Comparison of ENCODE assay signal across 28 cellular contexts in the genomic region with DNA sequence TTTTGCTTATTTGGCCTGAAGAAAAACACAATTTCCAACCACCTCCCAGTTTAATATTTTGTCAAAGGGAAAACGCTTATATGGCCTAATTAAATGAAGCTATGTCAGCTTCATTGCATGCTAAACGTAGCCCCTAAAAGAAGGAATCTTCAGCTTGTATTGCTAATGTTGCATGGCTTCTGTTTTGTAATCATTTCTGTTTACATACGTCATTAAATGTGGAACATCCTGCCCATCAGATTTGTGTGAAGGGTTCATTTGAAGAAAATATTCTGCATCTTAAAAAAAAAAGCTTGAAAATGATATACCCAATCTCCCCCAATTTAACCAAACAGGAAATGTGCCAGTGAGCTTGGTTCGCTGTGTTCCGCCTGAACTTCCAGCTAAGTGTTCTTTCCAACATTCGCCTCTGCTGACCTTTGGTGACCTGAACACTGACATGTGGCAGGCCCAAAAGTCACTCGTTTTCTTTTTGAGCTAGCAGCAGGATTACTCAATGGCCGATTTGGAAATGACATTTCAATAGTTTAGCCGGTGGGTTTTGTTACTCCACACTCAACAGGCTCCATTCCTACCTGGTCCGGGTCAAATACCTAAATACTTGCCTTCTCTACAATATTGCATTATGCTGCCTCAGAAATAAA. TPM values are rescaled to one million over a fixed set of nuclear protein-coding genes. Genes with fewer than 3 reads are reported as not detected.
A peak's percentile ranks its signal among the peaks of the same experiment; 100 is the strongest.
DNase-seq lines count a peak whose midpoint lies in the region; ATAC-seq and TF ChIP-seq lines count a peak whose summit lies in the region.
"Had no signal": no experiment of that assay in that cellular context is flagged by ENCODE, and none has a peak within 500 bp of the region (broad histone marks: within the 10 kb centered on the region; RNA-seq: fewer than 3 reads in every experiment).

No MANE protein-coding gene starts in this region.

- no peak for ATAC-seq in activated CD4-positive, CD25-positive, alpha-beta regulatory T cell treated with anti-CD3 and anti-CD28 coated beads, Interleukin-2, amount 50 U/mL, for 24 hours
- ATAC-seq: activated CD8-positive, alpha-beta T cell treated with anti-CD3 and anti-CD28 coated beads, Interleukin-2, amount 10 ng/mL, durations not matched to agents 7 days and 5 days; mucosa of descending colon; sciatic nerve; stimulated activated naive CD8-positive, alpha-beta T cell treated with anti-CD3 and anti-CD28 coated beads, Interleukin-15, amount 100 ng/mL, for 72 hours had no signal

- peaks cover 0 to 10% of the 10 kb centered on the region in 2 donors for H3K4me1 ChIP-seq in right atrium auricular region
- H3K4me1 ChIP-seq in sigmoid colon, result no peaks in the 10 kb centered on the region

- H3K27me3 ChIP-seq in right atrium auricular region, result no peaks in the 10 kb centered on the region
- H3K27me3 ChIP-seq in sigmoid colon, result peaks cover 0 to 3% (median 0%) of the 10 kb centered on the region in 3 donors
- H3K27me3 ChIP-seq: BLaER1 treated with 17β-estradiol and CSF1 and Interleukin-3, amounts not matched to agents 10 nM and 100 nM; brain microvascular endothelial cell had no signal

- intact Hi-C loops in sigmoid colon (cut with DNase I), result no loop called here

- in situ Hi-C loops in ACHN (cut with HindIII; ENCODE audit: low pct_ligation_motif_present, low pct_unique_long_range_greater_than_20kb, low sequenced_read_pairs), result no loop called here

- DNase-seq in CD1c-positive myeloid dendritic cell (ENCODE audit: extremely low spot score) (peak; percentile 61), NB4 (ENCODE audit: low read depth) (peak; percentile 39), right atrium auricular region (ENCODE audit: low spot score) (no peak), sigmoid colon (no peak), ACHN (no peak), NCI-H748 treated with DMSO at 0.1 percent for 48 hours (lab: John Stamatoyannopoulos, UW) (no peak)
- DNase-seq in activated CD8-positive, alpha-beta memory T cell treated with anti-CD3 and anti-CD28 coated beads for 24 hours, result no peak
- DNase-seq: activated CD4-positive, alpha-beta T cell treated with anti-CD3 and anti-CD28 coated beads for 1 hour; activated CD8-positive, alpha-beta T cell treated with anti-CD3 and anti-CD28 coated beads, Interleukin-2, amount 10 ng/mL, durations not matched to agents 7 days and 5 days; activated gamma-delta T cell treated with Interleukin-2 at 50 U/mL for 16 hours; activated T-cell treated with anti-CD3 and anti-CD28 coated beads, Interleukin-2, amount 50 U/mL, for 24 hours; brain microvascular endothelial cell; effector CD4-positive, alpha-beta T cell; foreskin melanocyte; H9; hippocampal formation; immature natural killer cell; mucosa of descending colon; NCI-H1105 treated with DMSO at 0.1 percent for 48 hours; NCI-H2029 treated with DMSO at 0.1 percent for 48 hours; NCI-H226; NCI-H82; stimulated activated CD4-positive, alpha-beta T cell treated with anti-CD3 and anti-CD28 coated beads, Interleukin-15, amount 100 ng/mL, for 24 hours; stimulated activated naive CD8-positive, alpha-beta T cell treated with anti-CD3 and anti-CD28 coated beads, Interleukin-15, amount 100 ng/mL, for 72 hours; T-helper 1 cell had no signal

- no peaks in the 10 kb centered on the region for H3K9me3 ChIP-seq in right atrium auricular region
- no peaks in the 10 kb centered on the region for H3K9me3 ChIP-seq in sigmoid colon
- H3K9me3 ChIP-seq: BLaER1 treated with 17β-estradiol and CSF1 and Interleukin-3, amounts not matched to agents 10 nM and 100 nM; mucosa of descending colon had no signal

- TF ChIP-seq CTCF in NB4 (IDR thresholded peaks at IDR 0.05; ENCODE audit: low read depth, low read length), result no peak
- TF ChIP-seq CTCF in right atrium auricular region (IDR thresholded peaks at IDR 0.05), result no peak
- TF ChIP-seq CTCF in sigmoid colon (IDR thresholded peaks at IDR 0.05), result no peak

- H3K36me3 ChIP-seq in right atrium auricular region (no peaks in the 10 kb centered on the region), sigmoid colon (no peaks in the 10 kb centered on the region)
- H3K36me3 ChIP-seq: BLaER1 treated with 17β-estradiol and CSF1 and Interleukin-3, amounts not matched to agents 10 nM and 100 nM; brain microvascular endothelial cell had no signal

- H3K27ac ChIP-seq in right atrium auricular region (peak overlapping the region; percentile 17 to 37), sigmoid colon (peak overlapping the region in 1 of 4 donors; percentile 41)
- H3K27ac ChIP-seq: BLaER1 treated with 17β-estradiol and CSF1 and Interleukin-3, amounts not matched to agents 10 nM and 100 nM; brain microvascular endothelial cell had no signal

- TF ChIP-seq POLR2A in NB4 (IDR thresholded peaks at IDR 0.05; ENCODE audit: extremely low read depth, insufficient read length) (no peak), sigmoid colon (IDR thresholded peaks at IDR 0.05) (no peak)

- H3K4me3 ChIP-seq in NB4 (ENCODE audit: low read depth, low read length) (no peak overlapping the region), right atrium auricular region (no peak overlapping the region), sigmoid colon (no peak overlapping the region)
- H3K4me3 ChIP-seq: BLaER1 treated with 17β-estradiol and CSF1 and Interleukin-3, amounts not matched to agents 10 nM and 100 nM; mucosa of descending colon had no signal

- TF ChIP-seq EP300 in sigmoid colon (IDR thresholded peaks at IDR 0.05), result peak in 3 of 4 donors; percentile 11 to 78 (median 23)

- 77 to 85% methylated on average over 10 of the region's 10 CpGs for WGBS in sigmoid colon, 2 donors

RNA-seq across cellular contexts. Expression of a gene that starts 12.7 kb away (rescaled TPM):
- total RNA-seq in right atrium auricular region (10 to 100 TPM; 17.9 to 31.2 TPM), sigmoid colon (10 to 100 TPM in 1 of 4 donors, 1 to 10 TPM in 3; 5.8 to 13.3 (median 9.2) TPM)
- polyA plus RNA-seq in sigmoid colon, result 10 to 100 TPM in 1 of 3 donors, 1 to 10 TPM in 2; 8.0 to 12.5 (median 8.4) TPM

RNA-seq across cellular contexts. Expression of a gene that starts 53.4 kb away (rescaled TPM):
- total RNA-seq in right atrium auricular region (10 to 100 TPM; 70.5 to 75.9 TPM), sigmoid colon (10 to 100 TPM; 87.8 to 97.6 (median 89.8) TPM)
- 10 to 100 TPM; 72.2 to 76.5 (median 73.9) TPM for polyA plus RNA-seq in sigmoid colon

Comparison
In these comparisons a context has a peak if more than half of its experiments do, and no peak if none do; other contexts are left out.
1. DNase-seq: peak in CD1c-positive myeloid dendritic cell (single experiment) and NB4 (single experiment); none in right atrium auricular region (single experiment), sigmoid colon (single experiment), activated CD8-positive, alpha-beta memory T cell treated with anti-CD3 and anti-CD28 coated beads for 24 hours (single experiment), ACHN (single experiment) and NCI-H748 treated with DMSO at 0.1 percent for 48 hours (single experiment).